ENCODE assay signal across 21 cellular contexts in genomic region chr2:157386247-157386646, GRCh38. TPM values are rescaled to one million over a fixed set of nuclear protein-coding genes. Genes with fewer than 3 reads are reported as not detected.
DNase-seq lines count a peak whose midpoint lies in the region; ATAC-seq and TF ChIP-seq lines count a peak whose summit lies in the region.
"Had no signal": no experiment of that assay in that cellular context is flagged by ENCODE, and none has a peak within 500 bp of the region (broad histone marks: within the 10 kb centered on the region; RNA-seq: fewer than 3 reads in every experiment).

No MANE protein-coding gene starts in this region.

- CTCF ChIA-PET in activated CD4-positive, alpha-beta T cell treated with anti-CD3 and anti-CD28 coated beads for 36 hours (lab: Charles Lee), result interaction anchor here (1.5 to 2.2 kb wide), 3 partner anchors 18 to 50 kb away, joined by 4 to 9 read pairs (median 5); no protein-coding TSS in a partner anchor
- CTCF ChIA-PET in CD4-positive, alpha-beta T cell (lab: Charles Lee), result interaction anchor here (1.0 to 1.3 kb wide), 2 partner anchors 19 to 59 kb away, joined by 3 read pairs; no protein-coding TSS in a partner anchor
- CTCF ChIA-PET in naive thymus-derived CD4-positive, alpha-beta T cell (lab: Charles Lee), result interaction anchor here (0.6 to 1.8 kb wide), 3 partner anchors 19 to 59 kb away, joined by 3 to 7 read pairs (median 5); no protein-coding TSS in a partner anchor

- no peaks in the 10 kb centered on the region for H3K36me3 ChIP-seq in naive thymus-derived CD4-positive, alpha-beta T cell (ENCODE audit: control insufficient read depth in 2 of 3, insufficient read depth in 3 of 3, low read length in 3 of 3)

- H3K4me3 ChIP-seq in naive thymus-derived CD4-positive, alpha-beta T cell (ENCODE audit: low read length), result no peak overlapping the region
- H3K4me3 ChIP-seq: GM23338 had no signal

- H3K4me3 Mint-ChIP-seq in activated CD4-positive, alpha-beta T cell treated with anti-CD3 and anti-CD28 coated beads for 36 hours, result no peak overlapping the region
- peak overlapping the region; percentile 12 for H3K4me3 Mint-ChIP-seq in CD4-positive, alpha-beta T cell
- H3K4me3 Mint-ChIP-seq in activated naive CD8-positive, alpha-beta T cell treated with anti-CD3 and anti-CD28 coated beads for 36 hours, result no peak overlapping the region
- H3K4me3 Mint-ChIP-seq in naive thymus-derived CD4-positive, alpha-beta T cell, result peak overlapping the region in 4 of 10 donors; percentile 0 to 41 (median 20)
- no peak overlapping the region for H3K4me3 Mint-ChIP-seq in type B pancreatic cell
- H3K4me3 Mint-ChIP-seq: GM23338 had no signal

- peaks cover 3 to 21% of the 10 kb centered on the region in 2 donors for H3K4me1 ChIP-seq in naive thymus-derived CD4-positive, alpha-beta T cell (ENCODE audit: control insufficient read depth in 2 of 2, insufficient read depth in 2 of 2, low read length in 2 of 2)

- peaks cover 26% of the 10 kb centered on the region for H3K9me3 Mint-ChIP-seq in activated CD4-positive, alpha-beta T cell treated with anti-CD3 and anti-CD28 coated beads for 36 hours (ENCODE audit: low read depth)
- H3K9me3 Mint-ChIP-seq in CD4-positive, alpha-beta T cell, result peaks cover 29% of the 10 kb centered on the region
- H3K9me3 Mint-ChIP-seq in activated naive CD8-positive, alpha-beta T cell treated with anti-CD3 and anti-CD28 coated beads for 36 hours, result peaks cover 33% of the 10 kb centered on the region
- H3K9me3 Mint-ChIP-seq in naive thymus-derived CD4-positive, alpha-beta T cell, result peaks cover under 1 to 62% (median 34%) of the 10 kb centered on the region in 11 donors
- no peaks in the 10 kb centered on the region for H3K9me3 Mint-ChIP-seq in type B pancreatic cell
- H3K9me3 Mint-ChIP-seq: GM23338 had no signal

- H3K4me1 Mint-ChIP-seq in activated CD4-positive, alpha-beta T cell treated with anti-CD3 and anti-CD28 coated beads for 36 hours, result peaks cover 38% of the 10 kb centered on the region
- H3K4me1 Mint-ChIP-seq in CD4-positive, alpha-beta T cell (ENCODE audit: low read depth), result peaks cover 80% of the 10 kb centered on the region
- peaks cover 39% of the 10 kb centered on the region for H3K4me1 Mint-ChIP-seq in activated naive CD8-positive, alpha-beta T cell treated with anti-CD3 and anti-CD28 coated beads for 36 hours
- peaks cover 9 to 73% (median 68%) of the 10 kb centered on the region in 7 donors for H3K4me1 Mint-ChIP-seq in naive thymus-derived CD4-positive, alpha-beta T cell
- H3K4me1 Mint-ChIP-seq in type B pancreatic cell (ENCODE audit: unreplicated experiment), result no peaks in the 10 kb centered on the region
- H3K4me1 Mint-ChIP-seq: GM23338 had no signal

- H3K9me3 ChIP-seq in CD4-positive, alpha-beta T cell (ENCODE audit: control insufficient read depth, low read length), result peaks cover 15% of the 10 kb centered on the region
- peaks cover 0 to 9% (median 0%) of the 10 kb centered on the region in 3 experiments for H3K9me3 ChIP-seq in naive thymus-derived CD4-positive, alpha-beta T cell (ENCODE audit: control insufficient read depth in 2 of 3, low read length in 3 of 3)

- no peaks in the 10 kb centered on the region for H3K27me3 Mint-ChIP-seq in activated CD4-positive, alpha-beta T cell treated with anti-CD3 and anti-CD28 coated beads for 36 hours
- H3K27me3 Mint-ChIP-seq in CD4-positive, alpha-beta T cell, result no peaks in the 10 kb centered on the region
- no peaks in the 10 kb centered on the region for H3K27me3 Mint-ChIP-seq in activated naive CD8-positive, alpha-beta T cell treated with anti-CD3 and anti-CD28 coated beads for 36 hours
- no peaks in the 10 kb centered on the region for H3K27me3 Mint-ChIP-seq in naive thymus-derived CD4-positive, alpha-beta T cell
- no peaks in the 10 kb centered on the region for H3K27me3 Mint-ChIP-seq in type B pancreatic cell

- intact Hi-C loops in activated CD4-positive, alpha-beta T cell treated with anti-CD3 and anti-CD28 coated beads for 36 hours (cut with DNase I, micrococcal nuclease), result loop anchor here in 1 of 2 experiments (10.0 kb wide), 1 partner anchor 609 kb away; no protein-coding TSS in a partner anchor
- intact Hi-C loops in CD4-positive, alpha-beta T cell (cut with DNase I, micrococcal nuclease), result loop anchor here in 1 of 2 experiments (5.0 kb wide), 1 partner anchor 34 kb away; no protein-coding TSS in a partner anchor
- intact Hi-C loops in naive thymus-derived CD4-positive, alpha-beta T cell (cut with micrococcal nuclease), result loop anchor here in 1 of 2 donors (2.0 kb wide), 1 partner anchor 53 kb away; no protein-coding TSS in a partner anchor

- peaks cover 23% of the 10 kb centered on the region for H3K36me3 Mint-ChIP-seq in activated CD4-positive, alpha-beta T cell treated with anti-CD3 and anti-CD28 coated beads for 36 hours (ENCODE audit: low read depth)
- H3K36me3 Mint-ChIP-seq in CD4-positive, alpha-beta T cell (ENCODE audit: low read depth), result peaks cover 74% of the 10 kb centered on the region
- peaks cover 42% of the 10 kb centered on the region for H3K36me3 Mint-ChIP-seq in activated naive CD8-positive, alpha-beta T cell treated with anti-CD3 and anti-CD28 coated beads for 36 hours
- H3K36me3 Mint-ChIP-seq in naive thymus-derived CD4-positive, alpha-beta T cell, result peaks cover 8 to 58% (median 31%) of the 10 kb centered on the region in 5 donors
- H3K36me3 Mint-ChIP-seq in type B pancreatic cell, result no peaks in the 10 kb centered on the region

- no peak for DNase-seq in activated CD4-positive, alpha-beta T cell treated with anti-CD3 and anti-CD28 coated beads for 36 hours
- no peak for DNase-seq in activated CD4-positive, alpha-beta T cell treated with anti-CD3 and anti-CD28 coated beads for 4 hours
- DNase-seq in CD4-positive, alpha-beta T cell, result no peak
- no peak for DNase-seq in activated naive CD8-positive, alpha-beta T cell treated with anti-CD3 and anti-CD28 coated beads for 36 hours
- DNase-seq in naive thymus-derived CD4-positive, alpha-beta T cell, result no peak
- DNase-seq in DMS79 treated with DMSO at 0.1 percent for 48 hours (lab: John Stamatoyannopoulos, UW) (no peak), NCI-H146 (lab: John Stamatoyannopoulos, UW) (no peak), type B pancreatic cell (ENCODE audit: extremely low spot score, unreplicated experiment) (no peak)
- DNase-seq: Calu3, EL, HCEC 1CT, IMR-90, NCI-H1417 treated with DMSO at 0.1 percent for 48 hours, NCI-H1930, NCI-H226, NCI-H524 treated with DMSO at 0.1 percent for 48 hours, PC-3, RPMI8226 had no signal

- peak overlapping the region; percentile 30 for H3K27ac Mint-ChIP-seq in activated CD4-positive, alpha-beta T cell treated with anti-CD3 and anti-CD28 coated beads for 36 hours
- H3K27ac Mint-ChIP-seq in CD4-positive, alpha-beta T cell, result peak overlapping the region; percentile 24
- H3K27ac Mint-ChIP-seq in activated naive CD8-positive, alpha-beta T cell treated with anti-CD3 and anti-CD28 coated beads for 36 hours, result peak overlapping the region; percentile 34
- peak overlapping the region in 8 of 9 donors; percentile 44 to 87 (median 72) for H3K27ac Mint-ChIP-seq in naive thymus-derived CD4-positive, alpha-beta T cell
- H3K27ac Mint-ChIP-seq in type B pancreatic cell, result no peak overlapping the region
- H3K27ac Mint-ChIP-seq: GM23338 had no signal

- no peaks in the 10 kb centered on the region for H3K27me3 ChIP-seq in CD4-positive, alpha-beta T cell (ENCODE audit: control insufficient read depth, insufficient read depth, low read length)
- H3K27me3 ChIP-seq in naive thymus-derived CD4-positive, alpha-beta T cell (ENCODE audit: control insufficient read depth in 2 of 2, insufficient read depth in 2 of 2, low read length in 2 of 2), result no peaks in the 10 kb centered on the region

- H3K27ac ChIP-seq in CD4-positive, alpha-beta T cell (ENCODE audit: low read depth, low read length), result no peak overlapping the region
- no peak overlapping the region for H3K27ac ChIP-seq in naive thymus-derived CD4-positive, alpha-beta T cell (ENCODE audit: low read depth, low read length)
- H3K27ac ChIP-seq: 22Rv1 had no signal

- POLR2A ChIA-PET in activated CD4-positive, alpha-beta T cell treated with anti-CD3 and anti-CD28 coated beads for 36 hours (lab: Charles Lee), result no interaction called here
- POLR2A ChIA-PET in CD4-positive, alpha-beta T cell (lab: Charles Lee), result interaction anchor here (1.0 to 1.5 kb wide), 2 partner anchors 10 to 18 kb away, joined by 3 to 8 read pairs; no protein-coding TSS in a partner anchor
- POLR2A ChIA-PET in naive thymus-derived CD4-positive, alpha-beta T cell (lab: Charles Lee), result interaction anchor here (0.5 to 1.0 kb wide), 2 partner anchors 16 to 80 kb away, joined by 3 read pairs; no protein-coding TSS in a partner anchor

- ATAC-seq in activated CD4-positive, alpha-beta T cell treated with anti-CD3 and anti-CD28 coated beads for 36 hours, result no peak
- ATAC-seq in CD4-positive, alpha-beta T cell (ENCODE audit: poor library complexity), result no peak
- peak; percentile 34 for ATAC-seq in naive thymus-derived CD4-positive, alpha-beta T cell
- ATAC-seq: GM23338, PC-3 had no signal

- no peak for TF ChIP-seq CTCF in CD4-positive, alpha-beta T cell (IDR thresholded peaks at IDR 0.05)
- TF ChIP-seq CTCF in type B pancreatic cell (conservative IDR thresholded peaks at IDR 0.05), result no peak

RNA-seq across cellular contexts. Expression of gene CYTIP, which starts 57.6 kb away (rescaled TPM):
- total RNA-seq in activated CD4-positive, alpha-beta T cell treated with anti-CD3 and anti-CD28 coated beads for 36 hours, result 100 to 1,000 TPM; 470 to 536 TPM
- 100 to 1,000 TPM; 474 to 490 TPM for total RNA-seq in CD4-positive, alpha-beta T cell
- total RNA-seq in activated naive CD8-positive, alpha-beta T cell treated with anti-CD3 and anti-CD28 coated beads for 36 hours, result 100 to 1,000 TPM; 302 to 304 TPM
- 100 to 1,000 TPM; 290 to 406 (median 363) TPM for total RNA-seq in naive thymus-derived CD4-positive, alpha-beta T cell
- polyA plus RNA-seq in naive thymus-derived CD4-positive, alpha-beta T cell, result 100 to 1,000 TPM; 170 to 270 TPM
- 0.40 and 0.51 TPM in 2 replicates for total RNA-seq in type B pancreatic cell (ENCODE audit: low replicate concordance)
- total RNA-seq: Calu3, GM23338, IMR-90 had no signal
- polyA plus RNA-seq: AG04450, GM23338, IMR-90 had no signal

Comparison
In these comparisons a context has a peak if more than half of its experiments do, and no peak if none do; other contexts are left out.
1. RNA of gene CYTIP, which starts 57.6 kb away (total RNA-seq): 470 to 536 TPM in activated CD4-positive, alpha-beta T cell treated with anti-CD3 and anti-CD28 coated beads for 36 hours, 474 to 490 TPM in CD4-positive, alpha-beta T cell, 290 to 406 TPM in naive thymus-derived CD4-positive, alpha-beta T cell and 302 to 304 TPM in activated naive CD8-positive, alpha-beta T cell treated with anti-CD3 and anti-CD28 coated beads for 36 hours; 0.40 to 0.51 TPM in type B pancreatic cell; every median in the first group is over 100 times any median in the second.